8 cellular contexts compared by ENCODE assay signal in the genomic region with DNA sequence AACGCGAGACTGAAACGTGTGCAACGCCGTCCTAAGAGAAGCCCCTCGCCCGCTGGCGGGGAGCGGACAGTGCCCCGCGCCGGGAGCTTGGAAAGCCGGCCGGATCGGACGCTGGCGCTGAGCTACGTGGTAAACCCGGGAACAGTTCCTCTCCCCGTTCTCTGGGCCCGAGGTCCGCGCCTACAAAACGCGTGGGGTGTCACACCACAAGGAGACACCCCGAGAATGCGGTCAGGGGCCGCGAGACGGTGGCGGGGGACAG. TPM values are rescaled to one million over a fixed set of nuclear protein-coding genes. Genes with fewer than 3 reads are reported as not detected.
A peak's percentile ranks its signal among the peaks of the same experiment; 100 is the strongest.
DNase-seq lines count a peak whose midpoint lies in the region; ATAC-seq and TF ChIP-seq lines count a peak whose summit lies in the region.

No MANE protein-coding gene starts in this region.

- no peak for TF ChIP-seq EP300 in suprapubic skin (IDR thresholded peaks at IDR 0.05)

- peak overlapping the region; percentile 90 for H3K4me3 Mint-ChIP-seq in activated naive CD8-positive, alpha-beta T cell

- H3K4me1 Mint-ChIP-seq in activated naive CD8-positive, alpha-beta T cell (ENCODE audit: low read depth): peaks cover 54% of the 10 kb centered on the region

- no peak for ATAC-seq in GM19467 (IDR thresholded peaks at IDR 0.05; ENCODE audit: unreplicated experiment)

- H3K27me3 ChIP-seq in H7 (ENCODE audit: control insufficient read depth, insufficient read depth, low read length): no peaks in the 10 kb centered on the region
- no peaks in the 10 kb centered on the region for H3K27me3 ChIP-seq in suprapubic skin

- no peak for DNase-seq in AG09309 (ENCODE audit: low read depth)
- DNase-seq in H7: no peak
- DNase-seq in suprapubic skin (ENCODE audit: low spot score in 2 of 2): no peak
- no peak for DNase-seq in SK-N-DZ (ENCODE audit: low spot score)
- no peak for DNase-seq in DMS79 treated with DMSO at 0.1 percent for 48 hours (lab: John Stamatoyannopoulos, UW)

- H3K9me3 Mint-ChIP-seq in activated naive CD8-positive, alpha-beta T cell (ENCODE audit: low read depth): no peaks in the 10 kb centered on the region

- WGBS in suprapubic skin: 2% methylated on average over 21 of the region's 31 CpGs

- H3K9me3 ChIP-seq in iPS-18c (ENCODE audit: control insufficient read depth, insufficient read depth, low read length) (no peaks in the 10 kb centered on the region), suprapubic skin (no peaks in the 10 kb centered on the region)

- no peaks in the 10 kb centered on the region for H3K27me3 Mint-ChIP-seq in activated naive CD8-positive, alpha-beta T cell

- H3K27ac Mint-ChIP-seq in activated naive CD8-positive, alpha-beta T cell: peak overlapping the region; percentile 84

- peaks cover 55% of the 10 kb centered on the region for H3K4me1 ChIP-seq in suprapubic skin

- H3K4me3 ChIP-seq in AG09309 (ENCODE audit: control insufficient read depth, low read depth, low read length) (peak overlapping the region; percentile 64), H7 (ENCODE audit: insufficient read depth, low read depth, low read length) (peak overlapping the region; percentile 95), iPS-18c (ENCODE audit: insufficient read depth, low read depth, low read length) (peak overlapping the region; percentile 93), suprapubic skin (peak overlapping the region; percentile 84)

- peak overlapping the region; percentile 98 for H3K27ac ChIP-seq in suprapubic skin

- no peaks in the 10 kb centered on the region; the same call in 1 of the 2 replicates for H3K36me3 ChIP-seq in H7 (replicated peaks; ENCODE audit: control insufficient read depth, insufficient read depth, low read length)
- no peaks in the 10 kb centered on the region for H3K36me3 ChIP-seq in suprapubic skin

- peaks cover 2% of the 10 kb centered on the region for H3K36me3 Mint-ChIP-seq in activated naive CD8-positive, alpha-beta T cell

- TF ChIP-seq POLR2A in suprapubic skin (IDR thresholded peaks at IDR 0.05): no peak

- TF ChIP-seq CTCF in AG09309 (IDR thresholded peaks at IDR 0.05; ENCODE audit: control insufficient read depth, insufficient read depth, low read depth, low read length, missing control alignments) (no peak), suprapubic skin (IDR thresholded peaks at IDR 0.05) (no peak)

RNA-seq across cellular contexts. Expression of gene NCOA5, which starts 0.8 kb away (rescaled TPM):
- 8.6 and 12.2 TPM in 2 replicates for total RNA-seq in H7 (2014; rRNA removed; shearing (Covaris generic))
- total RNA-seq in suprapubic skin: 10 to 100 TPM; 23.2 to 30.1 (median 25.2) TPM
- polyA plus RNA-seq in SK-N-DZ (2014; cell fraction: cytosol; rRNA removed): 28.4 and 30.3 TPM in 2 replicates
- polyA plus RNA-seq in SK-N-DZ (2014; cell fraction: nucleus; rRNA removed): 25.6 and 28.6 TPM in 2 replicates

RNA-seq across cellular contexts. Expression of gene CD40, which starts 29.1 kb away (rescaled TPM):
- 8.2 and 8.8 TPM in 2 replicates for total RNA-seq in H7 (2014; rRNA removed; shearing (Covaris generic))
- 10 to 100 TPM; 12.9 to 30.6 (median 17.2) TPM for total RNA-seq in suprapubic skin
- polyA plus RNA-seq in SK-N-DZ (2014; cell fraction: cytosol; rRNA removed): 0.77 and 1.1 TPM in 2 replicates
- polyA plus RNA-seq in SK-N-DZ (2014; cell fraction: nucleus; rRNA removed): 0.32 and 2.1 TPM in 2 replicates

RNA-seq across cellular contexts. Expression of gene SLC12A5, which starts 60.0 kb away (rescaled TPM):
- total RNA-seq in H7 (2014; rRNA removed; shearing (Covaris generic)): 1.3 and 4.3 TPM in 2 replicates
- under 1 TPM in 1 of 4 donors, not detected in 3; 0.40 TPM for total RNA-seq in suprapubic skin
- polyA plus RNA-seq in SK-N-DZ (2014; cell fraction: cytosol; rRNA removed): 0.52 and 0.55 TPM in 2 replicates
- polyA plus RNA-seq in SK-N-DZ (2014; cell fraction: nucleus; rRNA removed): 4.7 and 9.5 TPM in 2 replicates
